In genomic region chr12:132451172-132451835, GRCh38 we compare ENCODE assay signal across 13 cellular contexts. TPM values are rescaled to one million over a fixed set of nuclear protein-coding genes. Genes with fewer than 3 reads are reported as not detected.
A peak's percentile ranks its signal among the peaks of the same experiment; 100 is the strongest.
DNase-seq lines count a peak whose midpoint lies in the region; ATAC-seq and TF ChIP-seq lines count a peak whose summit lies in the region.
"Had no signal": no experiment of that assay in that cellular context is flagged by ENCODE, and none has a peak within 500 bp of the region (broad histone marks: within the 10 kb centered on the region; RNA-seq: fewer than 3 reads in every experiment).

No MANE protein-coding gene starts in this region.

- CTCF ChIA-PET in GM10248 (lab: Yijun Ruan, JAX), result interaction anchor here (1.0 to 1.2 kb wide), 2 partner anchors 8 to 10 kb away, joined by 3 to 4 read pairs; no protein-coding TSS in a partner anchor

- TF ChIP-seq CTCF in GM10248 (IDR thresholded peaks at IDR 0.05; ENCODE audit: control extremely low read depth, extremely low read depth, low read depth, missing control alignments) (no peak), mucosa of descending colon (IDR thresholded peaks at IDR 0.05) (no peak)

- no peaks in the 10 kb centered on the region for H3K36me3 ChIP-seq in mucosa of descending colon (ENCODE audit: low read depth)

- no peaks in the 10 kb centered on the region for H3K9me3 ChIP-seq in mucosa of descending colon

- H3K4me1 ChIP-seq in mucosa of descending colon (ENCODE audit: low read depth), result no peaks in the 10 kb centered on the region

- no peak overlapping the region for H3K4me3 ChIP-seq in mucosa of descending colon

- peak; percentile 76 for DNase-seq in GM10248 (ENCODE audit: extremely low spot score)
- peak in 1 of 3 donors; percentile 25 for DNase-seq in mucosa of descending colon
- no peak for DNase-seq in sciatic nerve (ENCODE audit: low spot score)
- no peak for DNase-seq in stimulated activated CD4-positive, alpha-beta T cell treated with anti-CD3 and anti-CD28 coated beads, Interleukin-12 subunit alpha, Interleukin-12 subunit beta, amount 100 ng/mL, for 4 hours
- no peak for DNase-seq in cerebellar cortex (ENCODE audit: low spot score)
- DNase-seq: activated CD4-positive, alpha-beta T cell treated with anti-CD3 and anti-CD28 coated beads, Interleukin-2, amount 10 ng/mL, durations not matched to agents 24 days and 14 days; activated T-cell treated with anti-CD3 and anti-CD28 coated beads, Interleukin-2, amount 50 U/mL, for 1 hour; caudate nucleus; Karpas-422 had no signal

- ATAC-seq in GM18909 (IDR thresholded peaks at IDR 0.05; ENCODE audit: poor library complexity, unreplicated experiment) (peak; percentile 39), HG03354 (IDR thresholded peaks at IDR 0.05; ENCODE audit: poor library complexity, severe bottlenecking, unreplicated experiment) (peak; percentile 44), mucosa of descending colon (peak; percentile 31), GM21529 (IDR thresholded peaks at IDR 0.05; ENCODE audit: unreplicated experiment) (no peak), sciatic nerve (no peak)
- ATAC-seq: left lobe of liver had no signal

- intact Hi-C loops in mucosa of descending colon (cut with DNase I, micrococcal nuclease) (no loop called here), sciatic nerve (cut with DNase I) (no loop called here)

- POLR2A ChIA-PET in GM10248 (lab: Yijun Ruan, JAX), result no interaction called here

RNA-seq across cellular contexts. Expression of gene FBRSL1, which starts 38.6 kb away (rescaled TPM):
- total RNA-seq in mucosa of descending colon (10 to 100 TPM; 54.7 to 68.5 (median 55.6) TPM), sciatic nerve (43.7 TPM)

Comparison
In these comparisons a context has a peak if more than half of its experiments do, and no peak if none do; other contexts are left out.
1. ATAC-seq: peak in GM18909 (single experiment), HG03354 (single experiment) and mucosa of descending colon (single experiment); none in GM21529 (single experiment) and sciatic nerve (single experiment).